8 cellular contexts compared by ENCODE assay signal in the genomic region with DNA sequence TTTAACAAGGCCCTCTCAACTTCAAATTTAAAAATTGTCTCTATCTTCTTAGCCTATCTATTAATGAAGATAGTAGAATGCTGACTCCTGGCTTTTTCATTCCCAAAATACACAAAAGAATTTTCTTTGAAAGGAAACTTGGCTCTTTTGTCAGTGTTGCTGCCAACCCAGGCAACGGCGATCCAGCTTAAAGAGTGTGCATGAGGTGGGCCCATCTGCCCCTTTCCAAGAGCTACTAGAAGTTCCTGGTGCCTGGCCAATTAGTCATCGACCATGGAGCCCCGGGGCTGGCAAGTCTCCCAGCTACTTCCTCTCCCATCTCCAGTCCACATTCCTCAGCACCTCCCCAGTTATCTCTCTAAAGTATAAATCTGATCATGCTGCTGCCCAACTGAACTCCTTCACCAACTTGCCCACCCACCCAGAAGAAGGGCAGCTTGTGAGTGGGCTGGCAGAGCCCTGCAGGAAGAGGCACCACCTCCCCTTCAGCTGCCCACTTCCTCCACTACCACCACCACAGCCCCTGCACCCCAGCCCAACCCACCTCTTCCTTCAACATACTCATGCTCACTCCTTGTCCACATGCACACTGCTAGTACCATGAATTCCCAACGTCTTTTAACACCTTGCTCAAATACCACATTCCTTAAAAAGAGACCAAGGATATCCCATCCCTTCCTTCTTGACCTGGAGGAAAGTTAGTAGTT.
A peak's percentile ranks its signal among the peaks of the same experiment; 100 is the strongest.
DNase-seq lines count a peak whose midpoint lies in the region; ATAC-seq, FAIRE-seq and TF ChIP-seq lines count a peak whose summit lies in the region.
"Had no signal": no experiment of that assay in that cellular context is flagged by ENCODE, and none has a peak within 500 bp of the region (broad histone marks: within the 10 kb centered on the region; RNA-seq: fewer than 3 reads in every experiment).

No MANE protein-coding gene starts in this region.

- H3K36me3 ChIP-seq in SJCRH30 (no peaks in the 10 kb centered on the region), sigmoid colon (no peaks in the 10 kb centered on the region)
- H3K36me3 ChIP-seq: pancreas had no signal

- peak; percentile 59 for FAIRE-seq in GM12891 (lab: Jason Lieb, UNC)

- no peak for DNase-seq in GM12891 (ENCODE audit: insufficient read length, low spot score)
- DNase-seq in SJCRH30 = peak; percentile 83 to 85
- peak; percentile 97 for DNase-seq in fibroblast of the aortic adventitia (ENCODE audit: low read depth)
- DNase-seq in sigmoid colon = peak; percentile 84
- no peak for DNase-seq in stimulated activated naive CD4-positive, alpha-beta T cell (lab: John Stamatoyannopoulos, UW)
- no peak for DNase-seq in NCI-H1048 (lab: John Stamatoyannopoulos, UW)

- intact Hi-C loops in sigmoid colon (cut with DNase I) = no loop called here

- ATAC-seq in HG02840 (IDR thresholded peaks at IDR 0.05; ENCODE audit: low FRiP score, unreplicated experiment) = no peak

- TF ChIP-seq EP300 in sigmoid colon (IDR thresholded peaks at IDR 0.05) = no peak

- H3K9me3 ChIP-seq in SJCRH30 (replicated peaks) (no peaks in the 10 kb centered on the region), sigmoid colon (no peaks in the 10 kb centered on the region)
- H3K9me3 ChIP-seq: pancreas had no signal

- peaks cover 18% of the 10 kb centered on the region for H3K4me1 ChIP-seq in SJCRH30
- peaks cover 0 to 3% (median 0%) of the 10 kb centered on the region in 4 donors for H3K4me1 ChIP-seq in sigmoid colon
- H3K4me1 ChIP-seq: pancreas had no signal

- TF ChIP-seq POLR2A in GM12891 (IDR thresholded peaks at IDR 0.05; ENCODE audit: low read depth, low read length) = no peak
- no peak for TF ChIP-seq POLR2A in sigmoid colon (IDR thresholded peaks at IDR 0.05)

- TF ChIP-seq CTCF in fibroblast of the aortic adventitia (IDR thresholded peaks at IDR 0.05; ENCODE audit: insufficient read depth, low read length) (no peak), sigmoid colon (IDR thresholded peaks at IDR 0.05) (no peak)

- no peak overlapping the region for H3K4me3 ChIP-seq in SJCRH30
- no peak overlapping the region for H3K4me3 ChIP-seq in fibroblast of the aortic adventitia (ENCODE audit: low read depth, low read length)
- no peak overlapping the region for H3K4me3 ChIP-seq in sigmoid colon
- H3K4me3 ChIP-seq: pancreas had no signal

- H3K27me3 ChIP-seq in SJCRH30 = no peaks in the 10 kb centered on the region
- peaks cover 0 to 6% (median 0%) of the 10 kb centered on the region in 3 donors for H3K27me3 ChIP-seq in sigmoid colon
- H3K27me3 ChIP-seq: pancreas had no signal

- H3K27ac ChIP-seq in SJCRH30 = no peak overlapping the region
- H3K27ac ChIP-seq in sigmoid colon = no peak overlapping the region
- H3K27ac ChIP-seq: pancreas had no signal

- WGBS in sigmoid colon, 2 donors = 28 to 33% methylated on average over 5 of the region's 5 CpGs

TF ChIP-seq in GM12891, 5 proteins besides CTCF, POLR2A, EP300 and RAD21:
- TF ChIP-seq POLR2AphosphoS5 (IDR thresholded peaks at IDR 0.05; ENCODE audit: low read depth, low read length) = no peak
- no peak for TF ChIP-seq POU2F2 (IDR thresholded peaks at IDR 0.05; ENCODE audit: low read depth, low read length)
- TF ChIP-seq SPI1 (IDR thresholded peaks at IDR 0.05; ENCODE audit: low read depth, low read length) = no peak
- TF ChIP-seq TAF1 (IDR thresholded peaks at IDR 0.05; ENCODE audit: low read depth, low read length) = no peak
- no peak for TF ChIP-seq PAX5 (IDR thresholded peaks at IDR 0.05; ENCODE audit: insufficient read depth, low read length, severe bottlenecking)
TF ChIP-seq in GM12891: peak in this region for 0.

Comparison
In these comparisons a context has a peak if more than half of its experiments do, and no peak if none do; other contexts are left out.
1. DNase-seq: peak in SJCRH30 (2 of 2), fibroblast of the aortic adventitia (single experiment) and sigmoid colon (single experiment); none in GM12891 (single experiment), stimulated activated naive CD4-positive, alpha-beta T cell (0 of 6) and NCI-H1048 (single experiment).